ENCODE assay signal across 1 cellular context in the genomic region with DNA sequence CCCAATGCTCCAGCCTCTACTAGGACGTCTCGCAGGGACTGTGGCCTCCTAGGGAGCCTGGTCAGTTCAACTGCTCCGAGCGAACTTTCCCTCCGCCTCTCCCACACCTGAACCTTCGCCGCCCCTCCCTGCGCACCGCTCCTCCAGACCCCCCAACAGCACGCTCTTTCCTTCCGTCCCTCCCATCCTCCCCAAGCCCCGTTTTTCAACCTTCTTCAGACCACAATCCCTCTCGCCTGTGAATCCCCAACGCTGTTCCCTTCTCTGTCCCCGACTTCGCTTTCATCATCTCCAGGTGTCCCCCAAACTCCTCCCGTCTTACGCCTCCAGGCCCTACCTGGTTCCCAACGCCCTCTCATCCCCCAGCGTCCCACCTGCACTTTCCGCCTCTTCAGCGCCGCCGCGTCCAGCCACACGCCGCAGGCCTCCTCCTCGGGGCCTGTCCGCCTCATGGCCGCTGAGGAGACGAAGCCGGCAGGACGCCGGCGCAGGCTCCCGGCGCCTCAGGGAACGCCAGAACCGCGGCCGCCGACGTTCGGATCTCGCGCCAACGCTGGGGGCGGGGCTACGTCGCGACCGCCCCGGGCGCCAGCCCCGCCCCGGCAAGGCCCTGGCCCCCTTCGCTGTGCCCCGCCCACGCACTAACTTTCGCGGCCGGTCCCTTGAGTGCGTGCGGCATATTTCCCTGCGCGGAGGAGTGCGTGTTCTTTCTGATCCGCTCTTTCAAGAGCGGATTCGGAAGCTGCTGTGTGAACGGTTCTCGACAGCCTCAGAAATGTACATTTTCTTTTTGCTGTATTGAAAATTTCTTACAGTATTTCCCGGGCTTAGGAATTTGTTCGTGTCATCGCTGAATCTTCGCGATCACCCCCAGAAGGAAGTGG.
TF ChIP-seq lines count a peak whose summit lies in the region.

AUNIP (minus strand) TSS at position 552 of the 884 bp plus-strand sequence; CDS start at position 452, 100 bp downstream.

TF ChIP-seq in HEK293, 187 proteins besides CTCF, POLR2A, EP300 and RAD21 (continued from another document and continues in another):
- TF ChIP-seq ZBTB10 (tag by site-specific recombination; IDR thresholded peaks at IDR 0.05) (peak; percentile 92), MZF1 (tag by site-specific recombination; IDR thresholded peaks at IDR 0.05; ENCODE audit: borderline replicate concordance) (peak; percentile 85; the same call in 1 of the 2 replicates), AEBP2 (tag by site-specific recombination; IDR thresholded peaks at IDR 0.05; ENCODE audit: borderline replicate concordance) (peak; percentile 71; the same call in 1 of the 2 replicates), PATZ1 (tag by site-specific recombination; IDR thresholded peaks at IDR 0.05) (peak; percentile 79), ZNF654 (tag by site-specific recombination; IDR thresholded peaks at IDR 0.05; ENCODE audit: low read depth) (no peak), ZNF280D (tag by site-specific recombination; IDR thresholded peaks at IDR 0.05) (peak; percentile 86; the same call in 1 of the 2 replicates), ZNF146 (tag by site-specific recombination; IDR thresholded peaks at IDR 0.05) (peak; percentile 70), GLI4 (tag by site-specific recombination; IDR thresholded peaks at IDR 0.05) (peak; percentile 96), ZNF837 (tag by site-specific recombination; IDR thresholded peaks at IDR 0.05) (no peak), ZNF37A (tag by site-specific recombination; IDR thresholded peaks at IDR 0.05) (no peak), BCL11B (tag by site-specific recombination; IDR thresholded peaks at IDR 0.05; ENCODE audit: low read depth) (0 out of 2 replicates have a peak, but pooled peaks have one; percentile 73), SP7 (tag by site-specific recombination; IDR thresholded peaks at IDR 0.05) (peak; percentile 88), ZNF747 (tag by site-specific recombination; IDR thresholded peaks at IDR 0.05) (no peak), SP3 (tag by site-specific recombination; IDR thresholded peaks at IDR 0.05) (peak; percentile 64), ZNF514 (tag by site-specific recombination; IDR thresholded peaks at IDR 0.05) (no peak), ZSCAN30 (tag by site-specific recombination; IDR thresholded peaks at IDR 0.05) (peak; percentile 95), GLIS2 (tag by site-specific recombination; IDR thresholded peaks at IDR 0.05) (peak; percentile 82), MEIS1 (CRISPR knock-in tag; IDR thresholded peaks at IDR 0.05; ENCODE audit: borderline replicate concordance) (no peak), ZFHX2 (tag by site-specific recombination; conservative IDR thresholded peaks at IDR 0.05) (peak; percentile 92), ZNF335 (tag by site-specific recombination; conservative IDR thresholded peaks at IDR 0.05) (peak; percentile 97), YY2 (tag by site-specific recombination; IDR thresholded peaks at IDR 0.05) (peak; percentile 78), ATF2 (tag by site-specific recombination; IDR thresholded peaks at IDR 0.05; ENCODE audit: low read depth) (no peak), ZFP37 (tag by site-specific recombination; IDR thresholded peaks at IDR 0.05) (peak; percentile 95), ZNF670 (tag by site-specific recombination; IDR thresholded peaks at IDR 0.05; ENCODE audit: low read depth) (no peak), ZNF2 (tag by site-specific recombination; IDR thresholded peaks at IDR 0.05) (peak; percentile 98), ZNF48 (tag by site-specific recombination; IDR thresholded peaks at IDR 0.05) (no peak), YY1 (tag by site-specific recombination; IDR thresholded peaks at IDR 0.05) (peak; percentile 83; the same call in 1 of the 2 replicates), ZNF610 (tag by site-specific recombination; IDR thresholded peaks at IDR 0.05; ENCODE audit: borderline replicate concordance) (peak; percentile 86)
- TF ChIP-seq, protein P1, sequence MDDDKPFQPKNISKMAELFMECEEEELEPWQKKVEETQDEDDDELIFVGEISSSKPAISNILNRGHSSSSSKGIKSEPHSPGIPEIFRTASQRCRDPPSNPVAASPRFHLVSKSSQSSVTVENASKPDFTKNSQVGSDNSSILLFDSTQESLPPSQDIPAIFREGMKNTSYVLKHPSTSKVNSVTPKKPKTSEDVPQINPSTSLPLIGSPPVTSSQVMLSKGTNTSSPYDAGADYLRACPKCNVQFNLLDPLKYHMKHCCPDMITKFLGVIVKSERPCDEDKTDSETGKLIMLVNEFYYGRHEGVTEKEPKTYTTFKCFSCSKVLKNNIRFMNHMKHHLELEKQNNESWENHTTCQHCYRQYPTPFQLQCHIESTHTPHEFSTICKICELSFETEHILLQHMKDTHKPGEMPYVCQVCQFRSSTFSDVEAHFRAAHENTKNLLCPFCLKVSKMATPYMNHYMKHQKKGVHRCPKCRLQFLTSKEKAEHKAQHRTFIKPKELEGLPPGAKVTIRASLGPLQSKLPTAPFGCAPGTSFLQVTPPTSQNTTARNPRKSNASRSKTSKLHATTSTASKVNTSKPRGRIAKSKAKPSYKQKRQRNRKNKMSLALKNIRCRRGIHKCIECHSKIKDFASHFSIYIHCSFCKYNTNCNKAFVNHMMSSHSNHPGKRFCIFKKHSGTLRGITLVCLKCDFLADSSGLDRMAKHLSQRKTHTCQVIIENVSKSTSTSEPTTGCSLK (tag by site-specific recombination; IDR thresholded peaks at IDR 0.05), result no peak
- TF ChIP-seq, protein P2, sequence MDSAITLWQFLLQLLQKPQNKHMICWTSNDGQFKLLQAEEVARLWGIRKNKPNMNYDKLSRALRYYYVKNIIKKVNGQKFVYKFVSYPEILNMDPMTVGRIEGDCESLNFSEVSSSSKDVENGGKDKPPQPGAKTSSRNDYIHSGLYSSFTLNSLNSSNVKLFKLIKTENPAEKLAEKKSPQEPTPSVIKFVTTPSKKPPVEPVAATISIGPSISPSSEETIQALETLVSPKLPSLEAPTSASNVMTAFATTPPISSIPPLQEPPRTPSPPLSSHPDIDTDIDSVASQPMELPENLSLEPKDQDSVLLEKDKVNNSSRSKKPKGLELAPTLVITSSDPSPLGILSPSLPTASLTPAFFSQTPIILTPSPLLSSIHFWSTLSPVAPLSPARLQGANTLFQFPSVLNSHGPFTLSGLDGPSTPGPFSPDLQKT (IDR thresholded peaks at IDR 0.05; ENCODE audit: borderline replicate concordance, low read depth, low read length), result no peak
- TF ChIP-seq, protein P3, sequence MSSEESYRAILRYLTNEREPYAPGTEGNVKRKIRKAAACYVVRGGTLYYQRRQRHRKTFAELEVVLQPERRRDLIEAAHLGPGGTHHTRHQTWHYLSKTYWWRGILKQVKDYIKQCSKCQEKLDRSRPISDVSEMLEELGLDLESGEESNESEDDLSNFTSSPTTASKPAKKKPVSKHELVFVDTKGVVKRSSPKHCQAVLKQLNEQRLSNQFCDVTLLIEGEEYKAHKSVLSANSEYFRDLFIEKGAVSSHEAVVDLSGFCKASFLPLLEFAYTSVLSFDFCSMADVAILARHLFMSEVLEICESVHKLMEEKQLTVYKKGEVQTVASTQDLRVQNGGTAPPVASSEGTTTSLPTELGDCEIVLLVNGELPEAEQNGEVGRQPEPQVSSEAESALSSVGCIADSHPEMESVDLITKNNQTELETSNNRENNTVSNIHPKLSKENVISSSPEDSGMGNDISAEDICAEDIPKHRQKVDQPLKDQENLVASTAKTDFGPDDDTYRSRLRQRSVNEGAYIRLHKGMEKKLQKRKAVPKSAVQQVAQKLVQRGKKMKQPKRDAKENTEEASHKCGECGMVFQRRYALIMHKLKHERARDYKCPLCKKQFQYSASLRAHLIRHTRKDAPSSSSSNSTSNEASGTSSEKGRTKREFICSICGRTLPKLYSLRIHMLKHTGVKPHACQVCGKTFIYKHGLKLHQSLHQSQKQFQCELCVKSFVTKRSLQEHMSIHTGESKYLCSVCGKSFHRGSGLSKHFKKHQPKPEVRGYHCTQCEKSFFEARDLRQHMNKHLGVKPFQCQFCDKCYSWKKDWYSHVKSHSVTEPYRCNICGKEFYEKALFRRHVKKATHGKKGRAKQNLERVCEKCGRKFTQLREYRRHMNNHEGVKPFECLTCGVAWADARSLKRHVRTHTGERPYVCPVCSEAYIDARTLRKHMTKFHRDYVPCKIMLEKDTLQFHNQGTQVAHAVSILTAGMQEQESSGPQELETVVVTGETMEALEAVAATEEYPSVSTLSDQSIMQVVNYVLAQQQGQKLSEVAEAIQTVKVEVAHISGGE (tag by site-specific recombination; conservative IDR thresholded peaks at IDR 0.05; ENCODE audit: low read depth), result peak; percentile 47
- TF ChIP-seq, protein P4, sequence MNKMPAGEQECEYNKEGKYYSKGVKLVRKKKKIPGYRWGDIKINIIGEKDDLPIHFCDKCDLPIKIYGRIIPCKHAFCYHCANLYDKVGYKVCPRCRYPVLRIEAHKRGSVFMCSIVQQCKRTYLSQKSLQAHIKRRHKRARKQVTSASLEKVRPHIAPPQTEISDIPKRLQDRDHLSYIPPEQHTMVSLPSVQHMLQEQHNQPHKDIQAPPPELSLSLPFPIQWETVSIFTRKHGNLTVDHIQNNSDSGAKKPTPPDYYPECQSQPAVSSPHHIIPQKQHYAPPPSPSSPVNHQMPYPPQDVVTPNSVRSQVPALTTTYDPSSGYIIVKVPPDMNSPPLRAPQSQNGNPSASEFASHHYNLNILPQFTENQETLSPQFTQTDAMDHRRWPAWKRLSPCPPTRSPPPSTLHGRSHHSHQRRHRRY (tag by site-specific recombination; IDR thresholded peaks at IDR 0.05), result peak; percentile 90; the same call in 1 of the 2 replicates
